ENCODE assay signal across 13 cellular contexts in the genomic region with DNA sequence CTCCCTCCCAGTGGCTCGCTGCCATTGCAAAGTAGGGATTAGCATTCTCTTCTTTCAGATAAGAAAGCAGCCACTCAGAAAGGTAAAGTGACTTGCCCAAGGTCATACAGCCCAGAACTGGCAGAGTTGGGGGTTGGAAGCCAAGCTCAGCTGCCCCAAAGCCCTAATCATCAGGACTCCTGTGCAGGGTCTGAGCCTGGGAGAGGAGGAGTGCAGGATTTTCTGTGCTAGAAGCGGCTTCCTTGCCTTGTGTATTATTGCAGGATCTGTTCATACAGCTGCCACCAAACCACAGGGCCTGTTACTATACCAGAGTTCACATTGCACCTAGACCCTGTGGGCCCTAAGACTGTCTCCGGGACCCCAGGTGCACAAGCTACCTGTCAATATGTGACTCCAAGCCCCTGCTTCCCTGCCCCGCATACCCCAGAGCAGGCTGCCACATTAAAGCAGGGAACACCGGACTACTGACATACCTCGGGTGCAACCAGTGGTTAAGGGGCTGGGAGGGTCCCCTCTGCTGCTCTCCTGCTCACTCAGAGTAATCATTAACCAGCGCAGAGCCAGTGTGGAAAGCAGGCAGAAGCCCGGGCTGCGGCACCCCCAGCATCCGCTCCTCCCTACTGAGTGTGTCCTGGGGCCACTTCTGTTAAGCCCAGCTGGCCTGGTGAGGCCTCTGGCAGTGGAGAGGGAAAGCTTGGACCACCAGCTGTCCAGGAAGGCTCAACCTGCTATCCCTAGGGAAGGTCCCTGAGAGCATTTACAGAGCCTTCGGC. TPM values are rescaled to one million over a fixed set of nuclear protein-coding genes. Genes with fewer than 3 reads are reported as not detected.
DNase-seq lines count a peak whose midpoint lies in the region; ATAC-seq and TF ChIP-seq lines count a peak whose summit lies in the region.
"Had no signal": no experiment of that assay in that cellular context is flagged by ENCODE, and none has a peak within 500 bp of the region (broad histone marks: within the 10 kb centered on the region; RNA-seq: fewer than 3 reads in every experiment).

No MANE protein-coding gene starts in this region.

- TF ChIP-seq CTCF in hepatocyte (IDR thresholded peaks at IDR 0.05; ENCODE audit: poor library complexity) (no peak), sigmoid colon (IDR thresholded peaks at IDR 0.05) (no peak)

- no peak overlapping the region for H2AFZ ChIP-seq in hepatocyte

- no peak for TF ChIP-seq EP300 in sigmoid colon (IDR thresholded peaks at IDR 0.05)

- H3K27me3 ChIP-seq in BLaER1 treated with 17β-estradiol and CSF1 and Interleukin-3, amounts not matched to agents 10 nM and 100 nM, result no peaks in the 10 kb centered on the region
- H3K27me3 ChIP-seq in adipocyte (replicated peaks; ENCODE audit: control insufficient read depth, insufficient read depth, low read length) (no peaks in the 10 kb centered on the region), hepatocyte (no peaks in the 10 kb centered on the region), sigmoid colon (no peaks in the 10 kb centered on the region)

- no peak for ATAC-seq in HG02678 (IDR thresholded peaks at IDR 0.05; ENCODE audit: unreplicated experiment)

- H3K79me2 ChIP-seq in hepatocyte, result peaks cover 65% of the 10 kb centered on the region

- peaks cover 27 to 77% (median 63%) of the 10 kb centered on the region in 10 experiments for H3K4me1 ChIP-seq in BLaER1 treated with 17β-estradiol and CSF1 and Interleukin-3, amounts not matched to agents 10 nM and 100 nM
- H3K4me1 ChIP-seq in adipocyte (ENCODE audit: control insufficient read depth, insufficient read depth, low read length) (peaks cover 79% of the 10 kb centered on the region), hepatocyte (ENCODE audit: insufficient read depth) (peaks cover 55% of the 10 kb centered on the region), sigmoid colon (peaks cover 0 to 100% (median 98%) of the 10 kb centered on the region in 4 donors)

- DNase-seq in adipocyte (ENCODE audit: low read depth), result no peak
- peak; percentile 74 for DNase-seq in hepatocyte (ENCODE audit: low spot score)
- DNase-seq in sigmoid colon, result peak; percentile 65
- no peak for DNase-seq in ecto neural progenitor cell (ENCODE audit: low spot score)
- no peak for DNase-seq in DMS53 treated with DMSO at 0.1 percent for 48 hours (lab: John Stamatoyannopoulos, UW; ENCODE audit: unreplicated experiment)
- DNase-seq in NCI-H2227 (lab: John Stamatoyannopoulos, UW; ENCODE audit: unreplicated experiment), result no peak
- DNase-seq: caudate nucleus, NCI-H1417, PC-3 had no signal

- WGBS in hepatocyte (ENCODE audit: low lambda C conversion rate, missing lambda C conversion rate), result 44% methylated on average over 11 of the region's 11 CpGs
- WGBS in sigmoid colon, 2 donors, result 81 to 84% methylated on average over 11 of the region's 11 CpGs

- H4K20me1 ChIP-seq in BLaER1 treated with 17β-estradiol and CSF1 and Interleukin-3, amounts not matched to agents 10 nM and 100 nM, result peaks cover 0 to 13% (median 0%) of the 10 kb centered on the region in 11 experiments; a peak in 6 of 22 replicates
- no peaks in the 10 kb centered on the region for H4K20me1 ChIP-seq in hepatocyte (ENCODE audit: insufficient read depth, poor library complexity, severe bottlenecking)

- H3K36me3 ChIP-seq in BLaER1 treated with 17β-estradiol and CSF1 and Interleukin-3, amounts not matched to agents 10 nM and 100 nM, result peaks cover 0 to 26% (median 0%) of the 10 kb centered on the region in 11 experiments; a peak in 1 of 22 replicates
- peaks cover 35% of the 10 kb centered on the region for H3K36me3 ChIP-seq in adipocyte (ENCODE audit: control insufficient read depth, insufficient read depth, low read length, severe bottlenecking)
- no peaks in the 10 kb centered on the region for H3K36me3 ChIP-seq in hepatocyte (replicated peaks; ENCODE audit: insufficient read depth, low read depth)
- peaks cover 0 to 14% (median 0%) of the 10 kb centered on the region in 4 donors for H3K36me3 ChIP-seq in sigmoid colon

- peak overlapping the region in 3 of 11 experiments; percentile 17 to 50 (median 18); a peak in 3 of 22 replicates for H3K27ac ChIP-seq in BLaER1 treated with 17β-estradiol and CSF1 and Interleukin-3, amounts not matched to agents 10 nM and 100 nM
- H3K27ac ChIP-seq in hepatocyte (peak overlapping the region; percentile 89), sigmoid colon (peak overlapping the region; percentile 90 to 99 (median 98))

- H3K9me2 ChIP-seq in hepatocyte (replicated peaks; ENCODE audit: insufficient read depth), result no peaks in the 10 kb centered on the region

- intact Hi-C loops in sigmoid colon (cut with DNase I), result no loop called here

- H3K9me3 ChIP-seq in BLaER1 treated with 17β-estradiol and CSF1 and Interleukin-3, amounts not matched to agents 10 nM and 100 nM (replicated peaks in 1 of 11), result no peaks in the 10 kb centered on the region
- H3K9me3 ChIP-seq in adipocyte (ENCODE audit: control insufficient read depth, low read length), result no peaks in the 10 kb centered on the region
- H3K9me3 ChIP-seq in hepatocyte (ENCODE audit: low read depth), result no peaks in the 10 kb centered on the region
- H3K9me3 ChIP-seq in sigmoid colon, result no peaks in the 10 kb centered on the region

- peak overlapping the region in 4 of 11 experiments; percentile 5 to 42 (median 24); a peak in 1 of 22 replicates for H3K9ac ChIP-seq in BLaER1 treated with 17β-estradiol and CSF1 and Interleukin-3, amounts not matched to agents 10 nM and 100 nM
- peak overlapping the region; percentile 85 for H3K9ac ChIP-seq in adipocyte (ENCODE audit: low read length)

- H3K4me3 ChIP-seq in BLaER1 treated with 17β-estradiol and CSF1 and Interleukin-3, amounts not matched to agents 10 nM and 100 nM, result no peak overlapping the region
- peak overlapping the region; percentile 42 for H3K4me3 ChIP-seq in adipocyte (ENCODE audit: low read length)
- no peak overlapping the region for H3K4me3 ChIP-seq in hepatocyte
- H3K4me3 ChIP-seq in sigmoid colon, result no peak overlapping the region

- no peak for TF ChIP-seq POLR2A in sigmoid colon (IDR thresholded peaks at IDR 0.05)

- H3K4me2 ChIP-seq in BLaER1 treated with 17β-estradiol and CSF1 and Interleukin-3, amounts not matched to agents 10 nM and 100 nM, result peak overlapping the region in 9 of 11 experiments; percentile 5 to 43 (median 24); a peak in 9 of 22 replicates
- H3K4me2 ChIP-seq in hepatocyte, result peak overlapping the region; percentile 64

RNA-seq across cellular contexts. Expression of gene HSPG2, which starts 15.8 kb away (rescaled TPM):
- total RNA-seq in hepatocyte (38.3 and 72.4 TPM in 2 replicates), sigmoid colon (100 to 1,000 TPM in 3 of 4 donors, 10 to 100 TPM in 1; 66.3 to 761 (median 213) TPM)
- polyA plus RNA-seq in hepatocyte (81.2 and 91.2 TPM in 2 replicates), sigmoid colon (100 to 1,000 TPM in 1 of 3 donors, 10 to 100 TPM in 1, 1 to 10 TPM in 1; 6.0 to 104 (median 10.4) TPM)

RNA-seq across cellular contexts. Expression of gene CELA3B, which starts 55.5 kb away (rescaled TPM):
- 0.33 TPM in 1 of 2 replicates, not detected in the other for total RNA-seq in hepatocyte
- not detected in 2 replicates for polyA plus RNA-seq in hepatocyte
- total RNA-seq in sigmoid colon, result not detected
- 1 to 10 TPM in 2 of 3 donors, under 1 TPM in 1; 0.20 to 6.9 (median 6.0) TPM for polyA plus RNA-seq in sigmoid colon
- total RNA-seq: activated T-helper 1 cell treated with anti-CD3 and anti-CD28 coated beads, Interleukin-12 subunit alpha, Interleukin-12 subunit beta, Interleukin-2, Interleukin-4 antibody, amounts not matched to agents 30 ng/mL and 10 ng/mL and 1 ng/mL, durations not matched to agents 14 hours and 24 hours and 36 hours; natural killer cell treated with Interleukin-12 subunit alpha and Interleukin-12 subunit beta and Interleukin-15 and Interleukin-18, amount 100 ng/mL, for 72 hours; PC-3 had no signal

Comparison
In these comparisons a context has a peak if more than half of its experiments do, and no peak if none do; other contexts are left out.
1. DNase-seq: peak in hepatocyte (single experiment) and sigmoid colon (single experiment); none in adipocyte (single experiment), ecto neural progenitor cell (single experiment), DMS53 treated with DMSO at 0.1 percent for 48 hours (single experiment) and NCI-H2227 (single experiment).